26 cellular contexts compared by ENCODE assay signal in the genomic region with DNA sequence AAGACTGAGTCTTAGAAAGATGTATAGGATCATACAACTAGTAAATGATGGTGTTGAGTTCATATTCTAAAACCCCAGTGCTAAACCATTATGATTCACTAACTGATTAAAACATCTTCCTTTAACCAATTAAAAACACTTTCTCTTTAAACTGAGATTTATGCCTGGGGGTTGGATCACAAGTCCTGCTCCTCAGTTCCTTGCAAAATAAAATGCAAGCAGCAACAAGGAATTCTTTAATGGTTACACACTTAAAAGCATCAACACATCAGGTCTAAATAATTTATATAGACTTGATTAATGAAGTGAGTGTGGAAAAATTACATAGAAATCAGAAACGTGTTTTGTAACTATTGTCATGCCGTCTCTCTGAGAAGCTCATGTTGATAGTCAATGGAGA.
"Had no signal": no experiment of that assay in that cellular context is flagged by ENCODE, and none has a peak within 500 bp of the region (broad histone marks: within the 10 kb centered on the region; RNA-seq: fewer than 3 reads in every experiment).

No MANE protein-coding gene starts in this region.

- H3K4me1 ChIP-seq: stomach, suprapubic skin, testis, thyroid gland, tibial artery, tibial nerve, transverse colon, upper lobe of left lung, upper lobe of right lung, uterus, vagina had no signal

- H3K27me3 ChIP-seq: stomach, suprapubic skin, testis, thyroid gland, tibial artery, tibial nerve, transverse colon, upper lobe of left lung, upper lobe of right lung, uterus, vagina had no signal

- H3K36me3 ChIP-seq: suprapubic skin, thoracic aorta, thyroid gland, tibial artery, tibial nerve, transverse colon, upper lobe of left lung, upper lobe of right lung, uterus, vagina had no signal

- H3K4me3 ChIP-seq: stomach, suprapubic skin, testis, thoracic aorta, thyroid gland, tibial artery, tibial nerve, transverse colon, upper lobe of left lung, upper lobe of right lung, uterus, vagina had no signal

- H3K9me3 ChIP-seq: stomach, suprapubic skin, testis, thoracic aorta, thyroid gland, tibial artery, tibial nerve, transverse colon, upper lobe of left lung, upper lobe of right lung, uterus, vagina had no signal

- ATAC-seq: stimulated activated effector memory CD8-positive, alpha-beta T cell treated with anti-CD3 and anti-CD28 coated beads, Interleukin-12 subunit alpha, Interleukin-12 subunit beta, amount 100 ng/mL, for 72 hours; stimulated activated memory B cell treated with anti-CD40 and anti-IgM and Interleukin-4, amounts not matched to agents 10 μg/mL and 1 μg/mL and 100 μg/mL, for 72 hours; stimulated activated naive B cell treated with anti-CD40 and anti-IgM and Interleukin-4, amounts not matched to agents 10 μg/mL and 1 μg/mL and 100 μg/mL, for 72 hours; stimulated activated naive CD8-positive, alpha-beta T cell treated with anti-CD3 and anti-CD28 coated beads, Interleukin-15, amount 100 ng/mL, for 72 hours; stimulated activated naive CD8-positive, alpha-beta T cell treated with anti-CD3 and anti-CD28 coated beads, Interleukin-15, Interleukin-2, amounts not matched to agents 100 U/mL and 50 U/mL, for 24 hours; upper lobe of right lung had no signal

- H3K27ac ChIP-seq: stomach, suprapubic skin, testis, thoracic aorta, thyroid gland, tibial artery, tibial nerve, transverse colon, upper lobe of left lung, upper lobe of right lung, uterus, vagina had no signal

- DNase-seq: stimulated activated CD4-positive, alpha-beta T cell treated with anti-CD3 and anti-CD28 coated beads, Interleukin-2, amount 100 ng/mL, for 48 hours; stimulated activated CD4-positive, alpha-beta T cell treated with anti-CD3 and anti-CD28 coated beads, Interleukin-4, amount 100 ng/mL, for 1 hour; stimulated activated CD4-positive, alpha-beta T cell treated with anti-CD3 and anti-CD28 coated beads, Interleukin-4, amount 100 ng/mL, for 24 hours; stimulated activated CD4-positive, alpha-beta T cell treated with anti-CD3 and anti-CD28 coated beads, Interleukin-4, amount 100 ng/mL, for 4 hours; stimulated activated CD8-positive, alpha-beta memory T cell treated with anti-CD3 and anti-CD28 coated beads, Interleukin-4, amount 100 ng/mL, for 48 hours; stimulated activated naive B cell treated with anti-CD40 and anti-IgM and Interleukin-4, amounts not matched to agents 10 μg/mL and 1 μg/mL and 100 μg/mL, for 72 hours; stimulated activated naive CD4-positive, alpha-beta T cell; stimulated activated naive CD4-positive, alpha-beta T cell treated with Interleukin-2 at 50 U/mL for 16 hours; stimulated activated naive CD8-positive, alpha-beta T cell treated with anti-CD3 and anti-CD28 coated beads, Interleukin-15, amount 100 ng/mL, for 72 hours; stimulated activated naive CD8-positive, alpha-beta T cell treated with anti-CD3 and anti-CD28 coated beads, Interleukin-15, Interleukin-2, amounts not matched to agents 100 U/mL and 50 U/mL, for 24 hours; stomach; substantia nigra; testis; thyroid gland; tibial artery; transverse colon; trophoblast cell; upper lobe of left lung; upper lobe of right lung; uterus had no signal
